1 cellular context compared by ENCODE assay signal in the genomic region with DNA sequence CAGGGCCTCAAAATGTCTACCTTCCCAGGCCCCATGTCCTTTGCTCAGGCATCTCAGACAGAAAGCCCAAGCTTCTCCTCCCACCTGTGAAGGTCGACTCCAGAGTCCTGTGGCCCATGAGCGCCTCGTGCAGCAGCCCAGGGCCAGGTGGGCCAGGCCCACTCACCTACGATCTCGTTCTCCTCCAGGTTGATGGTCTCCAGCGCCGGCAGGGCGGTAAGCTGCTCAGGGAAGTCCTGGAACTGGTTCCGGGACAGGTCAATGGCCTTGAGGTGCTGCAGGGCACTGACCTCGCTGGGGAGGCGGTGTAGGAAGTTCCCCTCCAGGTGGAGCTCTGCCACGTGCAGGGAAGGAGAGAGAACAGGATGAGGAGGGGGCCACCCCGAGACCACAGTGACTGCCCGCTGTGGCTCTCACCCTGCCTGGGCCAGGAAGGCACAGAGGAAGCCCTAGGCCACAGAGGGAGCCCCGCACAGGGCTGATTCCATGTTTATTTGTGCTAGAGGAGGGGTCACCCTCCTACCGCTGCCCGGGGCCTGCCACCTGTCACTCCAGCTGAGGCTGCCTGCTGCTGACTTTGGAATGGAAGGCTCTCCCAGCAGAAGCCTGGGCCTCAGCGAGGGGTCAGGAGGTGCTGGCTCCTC.
TF ChIP-seq lines count a peak whose summit lies in the region.

No MANE protein-coding gene starts in this region.

TF ChIP-seq in HepG2, 621 proteins besides CTCF, POLR2A, EP300 and RAD21 (continued from another document and continues in another):
- TF ChIP-seq, protein P1, sequence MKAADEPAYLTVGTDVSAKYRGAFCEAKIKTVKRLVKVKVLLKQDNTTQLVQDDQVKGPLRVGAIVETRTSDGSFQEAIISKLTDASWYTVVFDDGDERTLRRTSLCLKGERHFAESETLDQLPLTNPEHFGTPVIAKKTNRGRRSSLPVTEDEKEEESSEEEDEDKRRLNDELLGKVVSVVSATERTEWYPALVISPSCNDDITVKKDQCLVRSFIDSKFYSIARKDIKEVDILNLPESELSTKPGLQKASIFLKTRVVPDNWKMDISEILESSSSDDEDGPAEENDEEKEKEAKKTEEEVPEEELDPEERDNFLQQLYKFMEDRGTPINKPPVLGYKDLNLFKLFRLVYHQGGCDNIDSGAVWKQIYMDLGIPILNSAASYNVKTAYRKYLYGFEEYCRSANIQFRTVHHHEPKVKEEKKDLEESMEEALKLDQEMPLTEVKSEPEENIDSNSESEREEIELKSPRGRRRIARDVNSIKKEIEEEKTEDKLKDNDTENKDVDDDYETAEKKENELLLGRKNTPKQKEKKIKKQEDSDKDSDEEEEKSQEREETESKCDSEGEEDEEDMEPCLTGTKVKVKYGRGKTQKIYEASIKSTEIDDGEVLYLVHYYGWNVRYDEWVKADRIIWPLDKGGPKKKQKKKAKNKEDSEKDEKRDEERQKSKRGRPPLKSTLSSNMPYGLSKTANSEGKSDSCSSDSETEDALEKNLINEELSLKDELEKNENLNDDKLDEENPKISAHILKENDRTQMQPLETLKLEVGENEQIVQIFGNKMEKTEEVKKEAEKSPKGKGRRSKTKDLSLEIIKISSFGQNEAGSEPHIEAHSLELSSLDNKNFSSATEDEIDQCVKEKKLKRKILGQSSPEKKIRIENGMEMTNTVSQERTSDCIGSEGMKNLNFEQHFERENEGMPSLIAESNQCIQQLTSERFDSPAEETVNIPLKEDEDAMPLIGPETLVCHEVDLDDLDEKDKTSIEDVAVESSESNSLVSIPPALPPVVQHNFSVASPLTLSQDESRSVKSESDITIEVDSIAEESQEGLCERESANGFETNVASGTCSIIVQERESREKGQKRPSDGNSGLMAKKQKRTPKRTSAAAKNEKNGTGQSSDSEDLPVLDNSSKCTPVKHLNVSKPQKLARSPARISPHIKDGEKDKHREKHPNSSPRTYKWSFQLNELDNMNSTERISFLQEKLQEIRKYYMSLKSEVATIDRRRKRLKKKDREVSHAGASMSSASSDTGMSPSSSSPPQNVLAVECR (CRISPR knock-in tag; IDR thresholded peaks at IDR 0.05; ENCODE audit: borderline replicate concordance) = peak; percentile 97
- TF ChIP-seq SNAPC2 (CRISPR knock-in tag; IDR thresholded peaks at IDR 0.05) (no peak), STAG1 (CRISPR knock-in tag; IDR thresholded peaks at IDR 0.05) (peak; percentile 65), ZBTB8A (CRISPR knock-in tag; IDR thresholded peaks at IDR 0.05; ENCODE audit: borderline replicate concordance, low read depth) (no peak), SMAD9 (CRISPR knock-in tag; IDR thresholded peaks at IDR 0.05) (peak; percentile 38; the same call in 1 of the 2 replicates), ZBTB7B (CRISPR knock-in tag; IDR thresholded peaks at IDR 0.05) (no peak), ZNF703 (CRISPR knock-in tag; IDR thresholded peaks at IDR 0.05; ENCODE audit: borderline replicate concordance) (peak; percentile 41; the same call in 1 of the 2 replicates), TCF7 (IDR thresholded peaks at IDR 0.05; ENCODE audit: low read depth) (no peak; the same call in 1 of the 2 replicates), TSC22D2 (CRISPR knock-in tag; IDR thresholded peaks at IDR 0.05; ENCODE audit: borderline replicate concordance) (peak; percentile 81; the same call in 1 of the 2 replicates), ATF1 (CRISPR knock-in tag; IDR thresholded peaks at IDR 0.05) (no peak), ZNF205 (CRISPR knock-in tag; IDR thresholded peaks at IDR 0.05) (peak; percentile 67; the same call in 1 of the 2 replicates), NFRKB (IDR thresholded peaks at IDR 0.05) (no peak), CENPT (CRISPR knock-in tag; IDR thresholded peaks at IDR 0.05; ENCODE audit: low read depth) (no peak), ZNF746 (CRISPR knock-in tag; IDR thresholded peaks at IDR 0.05) (peak; percentile 63; the same call in 1 of the 2 replicates), HOXD1 (CRISPR knock-in tag; IDR thresholded peaks at IDR 0.05) (no peak), ZNF792 (CRISPR knock-in tag; IDR thresholded peaks at IDR 0.05) (0 out of 2 replicates have a peak, but pooled peaks have one; percentile 24), CBFB (CRISPR knock-in tag; IDR thresholded peaks at IDR 0.05) (no peak), ZNF234 (CRISPR knock-in tag; conservative IDR thresholded peaks at IDR 0.05) (no peak), ZNF136 (CRISPR knock-in tag; IDR thresholded peaks at IDR 0.05; ENCODE audit: low read depth) (no peak), REXO4 (CRISPR knock-in tag; IDR thresholded peaks at IDR 0.05; ENCODE audit: borderline replicate concordance) (no peak), SOX13 (IDR thresholded peaks at IDR 0.05) (no peak), SOX13 (CRISPR knock-in tag; conservative IDR thresholded peaks at IDR 0.05 in 1 of 2, IDR thresholded peaks at IDR 0.05 in 1 of 2) (peak in 1 of 2 experiments; percentile 76; a peak in 2 of 4 replicates)
- TF ChIP-seq, protein P2, sequence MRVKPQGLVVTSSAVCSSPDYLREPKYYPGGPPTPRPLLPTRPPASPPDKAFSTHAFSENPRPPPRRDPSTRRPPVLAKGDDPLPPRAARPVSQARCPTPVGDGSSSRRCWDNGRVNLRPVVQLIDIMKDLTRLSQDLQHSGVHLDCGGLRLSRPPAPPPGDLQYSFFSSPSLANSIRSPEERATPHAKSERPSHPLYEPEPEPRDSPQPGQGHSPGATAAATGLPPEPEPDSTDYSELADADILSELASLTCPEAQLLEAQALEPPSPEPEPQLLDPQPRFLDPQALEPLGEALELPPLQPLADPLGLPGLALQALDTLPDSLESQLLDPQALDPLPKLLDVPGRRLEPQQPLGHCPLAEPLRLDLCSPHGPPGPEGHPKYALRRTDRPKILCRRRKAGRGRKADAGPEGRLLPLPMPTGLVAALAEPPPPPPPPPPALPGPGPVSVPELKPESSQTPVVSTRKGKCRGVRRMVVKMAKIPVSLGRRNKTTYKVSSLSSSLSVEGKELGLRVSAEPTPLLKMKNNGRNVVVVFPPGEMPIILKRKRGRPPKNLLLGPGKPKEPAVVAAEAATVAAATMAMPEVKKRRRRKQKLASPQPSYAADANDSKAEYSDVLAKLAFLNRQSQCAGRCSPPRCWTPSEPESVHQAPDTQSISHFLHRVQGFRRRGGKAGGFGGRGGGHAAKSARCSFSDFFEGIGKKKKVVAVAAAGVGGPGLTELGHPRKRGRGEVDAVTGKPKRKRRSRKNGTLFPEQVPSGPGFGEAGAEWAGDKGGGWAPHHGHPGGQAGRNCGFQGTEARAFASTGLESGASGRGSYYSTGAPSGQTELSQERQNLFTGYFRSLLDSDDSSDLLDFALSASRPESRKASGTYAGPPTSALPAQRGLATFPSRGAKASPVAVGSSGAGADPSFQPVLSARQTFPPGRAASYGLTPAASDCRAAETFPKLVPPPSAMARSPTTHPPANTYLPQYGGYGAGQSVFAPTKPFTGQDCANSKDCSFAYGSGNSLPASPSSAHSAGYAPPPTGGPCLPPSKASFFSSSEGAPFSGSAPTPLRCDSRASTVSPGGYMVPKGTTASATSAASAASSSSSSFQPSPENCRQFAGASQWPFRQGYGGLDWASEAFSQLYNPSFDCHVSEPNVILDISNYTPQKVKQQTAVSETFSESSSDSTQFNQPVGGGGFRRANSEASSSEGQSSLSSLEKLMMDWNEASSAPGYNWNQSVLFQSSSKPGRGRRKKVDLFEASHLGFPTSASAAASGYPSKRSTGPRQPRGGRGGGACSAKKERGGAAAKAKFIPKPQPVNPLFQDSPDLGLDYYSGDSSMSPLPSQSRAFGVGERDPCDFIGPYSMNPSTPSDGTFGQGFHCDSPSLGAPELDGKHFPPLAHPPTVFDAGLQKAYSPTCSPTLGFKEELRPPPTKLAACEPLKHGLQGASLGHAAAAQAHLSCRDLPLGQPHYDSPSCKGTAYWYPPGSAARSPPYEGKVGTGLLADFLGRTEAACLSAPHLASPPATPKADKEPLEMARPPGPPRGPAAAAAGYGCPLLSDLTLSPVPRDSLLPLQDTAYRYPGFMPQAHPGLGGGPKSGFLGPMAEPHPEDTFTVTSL (CRISPR knock-in tag; IDR thresholded peaks at IDR 0.05; ENCODE audit: borderline replicate concordance) = 0 out of 2 replicates have a peak, but pooled peaks have one; percentile 41
- TF ChIP-seq, protein P3, sequence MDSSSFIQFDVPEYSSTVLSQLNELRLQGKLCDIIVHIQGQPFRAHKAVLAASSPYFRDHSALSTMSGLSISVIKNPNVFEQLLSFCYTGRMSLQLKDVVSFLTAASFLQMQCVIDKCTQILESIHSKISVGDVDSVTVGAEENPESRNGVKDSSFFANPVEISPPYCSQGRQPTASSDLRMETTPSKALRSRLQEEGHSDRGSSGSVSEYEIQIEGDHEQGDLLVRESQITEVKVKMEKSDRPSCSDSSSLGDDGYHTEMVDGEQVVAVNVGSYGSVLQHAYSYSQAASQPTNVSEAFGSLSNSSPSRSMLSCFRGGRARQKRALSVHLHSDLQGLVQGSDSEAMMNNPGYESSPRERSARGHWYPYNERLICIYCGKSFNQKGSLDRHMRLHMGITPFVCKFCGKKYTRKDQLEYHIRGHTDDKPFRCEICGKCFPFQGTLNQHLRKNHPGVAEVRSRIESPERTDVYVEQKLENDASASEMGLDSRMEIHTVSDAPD (CRISPR knock-in tag; IDR thresholded peaks at IDR 0.05) = 0 out of 2 replicates have a peak, but pooled peaks have one; percentile 64
- TF ChIP-seq, protein P4, sequence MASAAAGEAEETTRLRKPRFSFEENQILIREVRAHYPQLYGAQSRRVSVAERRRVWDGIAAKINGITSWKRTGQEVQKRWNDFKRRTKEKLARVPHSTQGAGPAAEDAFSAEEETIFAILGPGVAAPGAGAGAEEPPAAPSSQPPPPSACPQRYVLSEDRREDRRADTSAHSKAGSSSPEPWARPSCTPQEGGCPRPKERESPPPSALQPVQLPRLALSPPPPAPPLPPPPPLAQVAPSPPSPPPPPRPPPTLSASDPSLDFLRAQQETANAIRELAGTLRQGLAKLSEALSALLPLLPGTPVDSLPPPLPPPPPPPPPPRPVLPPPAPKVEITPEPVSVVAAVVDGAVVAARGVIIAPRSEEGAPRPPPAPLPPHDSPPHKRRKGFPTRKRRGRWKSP (CRISPR knock-in tag; IDR thresholded peaks at IDR 0.05) = peak; percentile 85; the same call in 1 of the 2 replicates
- TF ChIP-seq, protein P5, sequence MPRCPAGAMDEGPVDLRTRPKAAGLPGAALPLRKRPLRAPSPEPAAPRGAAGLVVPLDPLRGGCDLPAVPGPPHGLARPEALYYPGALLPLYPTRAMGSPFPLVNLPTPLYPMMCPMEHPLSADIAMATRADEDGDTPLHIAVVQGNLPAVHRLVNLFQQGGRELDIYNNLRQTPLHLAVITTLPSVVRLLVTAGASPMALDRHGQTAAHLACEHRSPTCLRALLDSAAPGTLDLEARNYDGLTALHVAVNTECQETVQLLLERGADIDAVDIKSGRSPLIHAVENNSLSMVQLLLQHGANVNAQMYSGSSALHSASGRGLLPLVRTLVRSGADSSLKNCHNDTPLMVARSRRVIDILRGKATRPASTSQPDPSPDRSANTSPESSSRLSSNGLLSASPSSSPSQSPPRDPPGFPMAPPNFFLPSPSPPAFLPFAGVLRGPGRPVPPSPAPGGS (CRISPR knock-in tag; IDR thresholded peaks at IDR 0.05) = peak; percentile 92
- TF ChIP-seq, protein P6, sequence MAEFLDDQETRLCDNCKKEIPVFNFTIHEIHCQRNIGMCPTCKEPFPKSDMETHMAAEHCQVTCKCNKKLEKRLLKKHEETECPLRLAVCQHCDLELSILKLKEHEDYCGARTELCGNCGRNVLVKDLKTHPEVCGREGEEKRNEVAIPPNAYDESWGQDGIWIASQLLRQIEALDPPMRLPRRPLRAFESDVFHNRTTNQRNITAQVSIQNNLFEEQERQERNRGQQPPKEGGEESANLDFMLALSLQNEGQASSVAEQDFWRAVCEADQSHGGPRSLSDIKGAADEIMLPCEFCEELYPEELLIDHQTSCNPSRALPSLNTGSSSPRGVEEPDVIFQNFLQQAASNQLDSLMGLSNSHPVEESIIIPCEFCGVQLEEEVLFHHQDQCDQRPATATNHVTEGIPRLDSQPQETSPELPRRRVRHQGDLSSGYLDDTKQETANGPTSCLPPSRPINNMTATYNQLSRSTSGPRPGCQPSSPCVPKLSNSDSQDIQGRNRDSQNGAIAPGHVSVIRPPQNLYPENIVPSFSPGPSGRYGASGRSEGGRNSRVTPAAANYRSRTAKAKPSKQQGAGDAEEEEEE (CRISPR knock-in tag; IDR thresholded peaks at IDR 0.05; ENCODE audit: borderline replicate concordance) = no peak
- TF ChIP-seq, protein P7, sequence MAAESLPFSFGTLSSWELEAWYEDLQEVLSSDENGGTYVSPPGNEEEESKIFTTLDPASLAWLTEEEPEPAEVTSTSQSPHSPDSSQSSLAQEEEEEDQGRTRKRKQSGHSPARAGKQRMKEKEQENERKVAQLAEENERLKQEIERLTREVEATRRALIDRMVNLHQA (CRISPR knock-in tag; IDR thresholded peaks at IDR 0.05) = no peak
- TF ChIP-seq, protein P8, sequence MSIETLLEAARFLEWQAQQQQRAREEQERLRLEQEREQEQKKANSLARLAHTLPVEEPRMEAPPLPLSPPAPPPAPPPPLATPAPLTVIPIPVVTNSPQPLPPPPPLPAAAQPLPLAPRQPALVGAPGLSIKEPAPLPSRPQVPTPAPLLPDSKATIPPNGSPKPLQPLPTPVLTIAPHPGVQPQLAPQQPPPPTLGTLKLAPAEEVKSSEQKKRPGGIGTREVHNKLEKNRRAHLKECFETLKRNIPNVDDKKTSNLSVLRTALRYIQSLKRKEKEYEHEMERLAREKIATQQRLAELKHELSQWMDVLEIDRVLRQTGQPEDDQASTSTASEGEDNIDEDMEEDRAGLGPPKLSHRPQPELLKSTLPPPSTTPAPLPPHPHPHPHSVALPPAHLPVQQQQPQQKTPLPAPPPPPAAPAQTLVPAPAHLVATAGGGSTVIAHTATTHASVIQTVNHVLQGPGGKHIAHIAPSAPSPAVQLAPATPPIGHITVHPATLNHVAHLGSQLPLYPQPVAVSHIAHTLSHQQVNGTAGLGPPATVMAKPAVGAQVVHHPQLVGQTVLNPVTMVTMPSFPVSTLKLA (IDR thresholded peaks at IDR 0.05) = peak; percentile 58
- TF ChIP-seq, protein P9, sequence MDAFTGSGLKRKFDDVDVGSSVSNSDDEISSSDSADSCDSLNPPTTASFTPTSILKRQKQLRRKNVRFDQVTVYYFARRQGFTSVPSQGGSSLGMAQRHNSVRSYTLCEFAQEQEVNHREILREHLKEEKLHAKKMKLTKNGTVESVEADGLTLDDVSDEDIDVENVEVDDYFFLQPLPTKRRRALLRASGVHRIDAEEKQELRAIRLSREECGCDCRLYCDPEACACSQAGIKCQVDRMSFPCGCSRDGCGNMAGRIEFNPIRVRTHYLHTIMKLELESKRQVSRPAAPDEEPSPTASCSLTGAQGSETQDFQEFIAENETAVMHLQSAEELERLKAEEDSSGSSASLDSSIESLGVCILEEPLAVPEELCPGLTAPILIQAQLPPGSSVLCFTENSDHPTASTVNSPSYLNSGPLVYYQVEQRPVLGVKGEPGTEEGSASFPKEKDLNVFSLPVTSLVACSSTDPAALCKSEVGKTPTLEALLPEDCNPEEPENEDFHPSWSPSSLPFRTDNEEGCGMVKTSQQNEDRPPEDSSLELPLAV (CRISPR knock-in tag; conservative IDR thresholded peaks at IDR 0.05; ENCODE audit: low read depth) = no peak
- TF ChIP-seq, protein P10, sequence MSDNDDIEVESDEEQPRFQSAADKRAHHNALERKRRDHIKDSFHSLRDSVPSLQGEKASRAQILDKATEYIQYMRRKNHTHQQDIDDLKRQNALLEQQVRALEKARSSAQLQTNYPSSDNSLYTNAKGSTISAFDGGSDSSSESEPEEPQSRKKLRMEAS (IDR thresholded peaks at IDR 0.05) = peak; percentile 97
- TF ChIP-seq, protein P11, sequence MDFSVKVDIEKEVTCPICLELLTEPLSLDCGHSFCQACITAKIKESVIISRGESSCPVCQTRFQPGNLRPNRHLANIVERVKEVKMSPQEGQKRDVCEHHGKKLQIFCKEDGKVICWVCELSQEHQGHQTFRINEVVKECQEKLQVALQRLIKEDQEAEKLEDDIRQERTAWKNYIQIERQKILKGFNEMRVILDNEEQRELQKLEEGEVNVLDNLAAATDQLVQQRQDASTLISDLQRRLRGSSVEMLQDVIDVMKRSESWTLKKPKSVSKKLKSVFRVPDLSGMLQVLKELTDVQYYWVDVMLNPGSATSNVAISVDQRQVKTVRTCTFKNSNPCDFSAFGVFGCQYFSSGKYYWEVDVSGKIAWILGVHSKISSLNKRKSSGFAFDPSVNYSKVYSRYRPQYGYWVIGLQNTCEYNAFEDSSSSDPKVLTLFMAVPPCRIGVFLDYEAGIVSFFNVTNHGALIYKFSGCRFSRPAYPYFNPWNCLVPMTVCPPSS (IDR thresholded peaks at IDR 0.05) = no peak
